Comparison of ENCODE assay signal across 9 cellular contexts in the genomic region with DNA sequence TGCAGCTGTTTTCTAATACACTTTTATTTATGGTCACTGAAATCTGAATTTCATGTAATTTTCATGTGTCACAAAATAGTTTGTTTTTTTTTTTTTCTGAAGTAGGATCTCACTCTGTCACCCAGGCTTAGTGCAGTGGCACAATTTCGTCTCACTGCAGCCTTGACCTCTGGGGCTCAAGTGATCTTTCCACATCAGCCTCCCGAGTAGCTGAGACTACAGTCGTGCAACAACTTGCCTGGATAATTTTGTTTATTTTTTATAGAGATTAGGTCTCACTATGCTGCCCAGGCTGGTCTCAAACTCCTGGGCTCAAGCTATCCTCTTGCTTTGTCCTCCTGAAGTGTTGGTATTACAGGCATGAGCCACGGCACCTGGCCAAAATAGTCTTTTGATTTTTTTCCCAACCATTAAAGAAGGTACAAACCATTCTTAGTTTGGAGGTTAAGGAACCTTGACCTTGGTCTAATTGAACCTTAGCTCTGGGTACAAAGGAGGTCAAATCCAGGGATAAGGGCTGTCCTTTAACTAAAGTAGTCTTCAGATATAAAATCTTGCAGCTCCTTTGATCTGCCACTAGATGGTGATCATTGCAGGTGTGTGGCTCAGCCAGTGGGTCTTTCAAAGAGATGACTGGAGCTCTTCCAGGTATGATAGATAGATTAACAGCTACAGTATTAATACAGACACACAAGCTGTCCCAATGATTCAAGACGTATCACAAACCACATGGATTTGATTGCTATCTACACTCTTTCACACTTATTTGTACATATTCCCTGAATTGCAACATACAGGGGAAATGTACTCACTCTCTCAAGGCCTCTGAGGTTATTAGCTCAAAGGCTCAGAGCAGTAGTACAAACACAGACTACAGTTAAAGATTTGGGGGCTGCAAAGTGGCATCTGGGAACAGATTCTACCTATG. TPM values are rescaled to one million over a fixed set of nuclear protein-coding genes. Genes with fewer than 3 reads are reported as not detected.
DNase-seq lines count a peak whose midpoint lies in the region; ATAC-seq, FAIRE-seq and TF ChIP-seq lines count a peak whose summit lies in the region.
"Had no signal": no experiment of that assay in that cellular context is flagged by ENCODE, and none has a peak within 500 bp of the region (broad histone marks: within the 10 kb centered on the region; RNA-seq: fewer than 3 reads in every experiment).

No MANE protein-coding gene starts in this region.

- H3K27me3 ChIP-seq in lower lobe of right lung (ENCODE audit: low read depth) = no peaks in the 10 kb centered on the region

- peak; percentile 54 for DNase-seq in DMS114 treated with DMSO at 0.1 percent for 48 hours (lab: John Stamatoyannopoulos, UW; ENCODE audit: unreplicated experiment)
- DNase-seq in Kasumi-1 (lab: John Stamatoyannopoulos, UW) = peak; percentile 64 to 77
- peak; percentile 61 for DNase-seq in RCC 7860 (ENCODE audit: low spot score)
- peak; percentile 41 for DNase-seq in cerebellar cortex (ENCODE audit: low spot score)
- DNase-seq in lower lobe of right lung = no peak
- no peak for DNase-seq in GOT3 (lab: John Stamatoyannopoulos, UW)

- peaks cover 5% of the 10 kb centered on the region for H3K4me1 ChIP-seq in lower lobe of right lung

- H3K9me3 ChIP-seq in lower lobe of right lung = no peaks in the 10 kb centered on the region

- H3K27ac ChIP-seq in lower lobe of right lung = no peak overlapping the region
- H3K27ac ChIP-seq: skin epidermis had no signal

- ATAC-seq in GM19351 (IDR thresholded peaks at IDR 0.05; ENCODE audit: unreplicated experiment) = peak; percentile 49
- peak; percentile 43 to 48 for ATAC-seq in lower lobe of right lung
- ATAC-seq in GM19397 (IDR thresholded peaks at IDR 0.05; ENCODE audit: unreplicated experiment) = no peak

- intact Hi-C loops in lower lobe of right lung (cut with DNase I) = loop anchor here (5.0 kb wide), 1 partner anchor 97 kb away; no protein-coding TSS in a partner anchor

- TF ChIP-seq CTCF in lower lobe of right lung (IDR thresholded peaks at IDR 0.05) = peak; percentile 74

- no peak overlapping the region for H3K4me3 ChIP-seq in lower lobe of right lung
- H3K4me3 ChIP-seq: skin epidermis had no signal

- H3K36me3 ChIP-seq in lower lobe of right lung = no peaks in the 10 kb centered on the region

- peak; percentile 65 for FAIRE-seq in RCC 7860 (lab: Jason Lieb, UNC)

RNA-seq across cellular contexts. Expression of a gene that starts 4.7 kb away (rescaled TPM):
- total RNA-seq in lower lobe of right lung = 24.7 TPM

RNA-seq across cellular contexts. Expression of a gene that starts 7.4 kb away (rescaled TPM):
- total RNA-seq in lower lobe of right lung = not detected

RNA-seq across cellular contexts. Expression of a gene that starts 43.9 kb away (rescaled TPM):
- not detected for total RNA-seq in lower lobe of right lung

Comparison
In these comparisons a context has a peak if more than half of its experiments do, and no peak if none do; other contexts are left out.
1. DNase-seq: peak in DMS114 treated with DMSO at 0.1 percent for 48 hours (single experiment), Kasumi-1 (2 of 2), RCC 7860 (single experiment) and cerebellar cortex (single experiment); none in lower lobe of right lung (single experiment) and GOT3 (single experiment).